Comparison of ENCODE assay signal across 15 cellular contexts in the genomic region with DNA sequence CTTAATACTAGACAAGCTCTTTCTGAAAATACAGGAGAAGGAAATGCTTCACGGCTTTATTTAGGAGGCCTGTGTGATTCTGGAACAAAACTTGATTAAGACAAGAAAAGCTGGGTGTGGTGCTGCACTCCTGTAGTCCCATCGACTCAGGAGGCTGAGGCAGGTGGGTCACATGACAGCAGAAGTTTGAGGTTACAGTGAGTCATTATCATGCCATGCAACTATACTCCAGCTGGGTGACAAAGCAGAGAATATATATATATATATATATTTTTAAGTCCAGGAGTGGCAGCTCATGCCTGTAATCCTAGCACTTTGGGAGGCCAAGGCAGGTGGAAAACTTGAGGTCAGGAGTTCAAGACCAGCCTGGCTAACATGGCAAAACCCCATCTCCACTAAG. TPM values are rescaled to one million over a fixed set of nuclear protein-coding genes. Genes with fewer than 3 reads are reported as not detected.
DNase-seq lines count a peak whose midpoint lies in the region; ATAC-seq and TF ChIP-seq lines count a peak whose summit lies in the region.
"Had no signal": no experiment of that assay in that cellular context is flagged by ENCODE, and none has a peak within 500 bp of the region (broad histone marks: within the 10 kb centered on the region; RNA-seq: fewer than 3 reads in every experiment).

No MANE protein-coding gene starts in this region.

- TF ChIP-seq CTCF in foreskin keratinocyte (conservative IDR thresholded peaks at IDR 0.05), result no peak

- no peak overlapping the region for H3K27ac ChIP-seq in foreskin keratinocyte

- peak; percentile 99 for ATAC-seq in foreskin keratinocyte
- ATAC-seq in HG03135 (IDR thresholded peaks at IDR 0.05; ENCODE audit: unreplicated experiment), result no peak
- ATAC-seq: Right ventricle myocardium inferior had no signal

- peaks cover 3% of the 10 kb centered on the region for H3K4me1 ChIP-seq in foreskin keratinocyte

- in situ Hi-C loops in G401 (cut with HindIII; ENCODE audit: low sequenced_read_pairs), result no loop called here

- no peaks in the 10 kb centered on the region for H3K27me3 ChIP-seq in foreskin keratinocyte

- DNase-seq in ELR (ENCODE audit: low read depth), result peak; percentile 80
- peak; percentile 52 for DNase-seq in HPDE6-E6E7 (ENCODE audit: extremely low spot score)
- peak; percentile 70 for DNase-seq in SW480 (ENCODE audit: low spot score)
- DNase-seq in foreskin keratinocyte, result peak; percentile 68 to 89
- DNase-seq in NCI-H1092 (lab: John Stamatoyannopoulos, UW), result no peak
- no peak for DNase-seq in G401 (ENCODE audit: low spot score)
- DNase-seq: activated CD4-positive, alpha-beta T cell treated with anti-CD3 and anti-CD28 coated beads, Interleukin-2, amount 50 U/mL, for 48 hours; activated effector memory CD4-positive, alpha-beta T cell treated with Interleukin-2 at 50 U/mL for 16 hours; C1 segment of cervical spinal cord; DND-41; effector CD8-positive, alpha-beta T cell; NCI-H1930; NCI-H524 treated with DMSO at 0.1 percent for 48 hours had no signal

RNA-seq across cellular contexts. Expression of gene SPIN1, which starts 33.1 kb away (rescaled TPM):
- 62.4 and 65.4 TPM in 2 replicates for total RNA-seq in foreskin keratinocyte
- polyA plus RNA-seq in foreskin keratinocyte, result 14.1 and 17.8 TPM in 2 replicates
- total RNA-seq in G401 (2014; rRNA removed; shearing (Covaris generic)), result 63.9 and 84.5 TPM in 2 replicates

Comparison
In these comparisons a context has a peak if more than half of its experiments do, and no peak if none do; other contexts are left out.
1. DNase-seq: peak in ELR (single experiment), HPDE6-E6E7 (single experiment), SW480 (single experiment) and foreskin keratinocyte (2 of 2); none in NCI-H1092 (single experiment) and G401 (single experiment).